1 cellular context compared by ENCODE assay signal in the genomic region with DNA sequence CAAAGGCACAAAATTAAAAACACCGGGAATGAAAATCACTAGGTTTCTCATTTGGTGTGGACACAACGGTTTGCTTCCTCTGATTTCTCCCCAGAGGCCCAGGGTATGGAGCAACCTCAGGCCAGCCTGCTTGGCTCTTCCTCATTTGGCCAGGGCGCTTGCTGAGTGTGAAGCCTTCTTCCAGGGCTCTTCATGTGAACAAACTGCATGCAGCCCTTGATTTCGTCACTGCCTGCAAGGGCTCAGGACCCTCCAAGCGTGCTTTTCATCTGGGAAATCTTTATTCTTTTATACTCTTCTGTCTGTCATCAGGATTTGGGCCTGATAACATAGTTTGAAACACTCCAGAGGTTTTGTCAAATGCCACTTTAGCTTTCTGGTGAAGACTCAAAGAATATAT.
TF ChIP-seq lines count a peak whose summit lies in the region.

No MANE protein-coding gene starts in this region.

TF ChIP-seq in WTC11, 78 proteins besides CTCF, POLR2A, EP300 and RAD21 (continued from another document):
- TF ChIP-seq, protein P1, sequence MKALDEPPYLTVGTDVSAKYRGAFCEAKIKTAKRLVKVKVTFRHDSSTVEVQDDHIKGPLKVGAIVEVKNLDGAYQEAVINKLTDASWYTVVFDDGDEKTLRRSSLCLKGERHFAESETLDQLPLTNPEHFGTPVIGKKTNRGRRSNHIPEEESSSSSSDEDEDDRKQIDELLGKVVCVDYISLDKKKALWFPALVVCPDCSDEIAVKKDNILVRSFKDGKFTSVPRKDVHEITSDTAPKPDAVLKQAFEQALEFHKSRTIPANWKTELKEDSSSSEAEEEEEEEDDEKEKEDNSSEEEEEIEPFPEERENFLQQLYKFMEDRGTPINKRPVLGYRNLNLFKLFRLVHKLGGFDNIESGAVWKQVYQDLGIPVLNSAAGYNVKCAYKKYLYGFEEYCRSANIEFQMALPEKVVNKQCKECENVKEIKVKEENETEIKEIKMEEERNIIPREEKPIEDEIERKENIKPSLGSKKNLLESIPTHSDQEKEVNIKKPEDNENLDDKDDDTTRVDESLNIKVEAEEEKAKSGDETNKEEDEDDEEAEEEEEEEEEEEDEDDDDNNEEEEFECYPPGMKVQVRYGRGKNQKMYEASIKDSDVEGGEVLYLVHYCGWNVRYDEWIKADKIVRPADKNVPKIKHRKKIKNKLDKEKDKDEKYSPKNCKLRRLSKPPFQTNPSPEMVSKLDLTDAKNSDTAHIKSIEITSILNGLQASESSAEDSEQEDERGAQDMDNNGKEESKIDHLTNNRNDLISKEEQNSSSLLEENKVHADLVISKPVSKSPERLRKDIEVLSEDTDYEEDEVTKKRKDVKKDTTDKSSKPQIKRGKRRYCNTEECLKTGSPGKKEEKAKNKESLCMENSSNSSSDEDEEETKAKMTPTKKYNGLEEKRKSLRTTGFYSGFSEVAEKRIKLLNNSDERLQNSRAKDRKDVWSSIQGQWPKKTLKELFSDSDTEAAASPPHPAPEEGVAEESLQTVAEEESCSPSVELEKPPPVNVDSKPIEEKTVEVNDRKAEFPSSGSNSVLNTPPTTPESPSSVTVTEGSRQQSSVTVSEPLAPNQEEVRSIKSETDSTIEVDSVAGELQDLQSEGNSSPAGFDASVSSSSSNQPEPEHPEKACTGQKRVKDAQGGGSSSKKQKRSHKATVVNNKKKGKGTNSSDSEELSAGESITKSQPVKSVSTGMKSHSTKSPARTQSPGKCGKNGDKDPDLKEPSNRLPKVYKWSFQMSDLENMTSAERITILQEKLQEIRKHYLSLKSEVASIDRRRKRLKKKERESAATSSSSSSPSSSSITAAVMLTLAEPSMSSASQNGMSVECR (CRISPR knock-in tag; IDR thresholded peaks at IDR 0.05; ENCODE audit: borderline replicate concordance): no peak
- TF ChIP-seq ETV6 (CRISPR knock-in tag; IDR thresholded peaks at IDR 0.05) (no peak), ZBTB21 (CRISPR knock-in tag; IDR thresholded peaks at IDR 0.05; ENCODE audit: borderline replicate concordance) (no peak), MXD4 (CRISPR knock-in tag; IDR thresholded peaks at IDR 0.05; ENCODE audit: borderline replicate concordance) (no peak)
- TF ChIP-seq, protein P2, sequence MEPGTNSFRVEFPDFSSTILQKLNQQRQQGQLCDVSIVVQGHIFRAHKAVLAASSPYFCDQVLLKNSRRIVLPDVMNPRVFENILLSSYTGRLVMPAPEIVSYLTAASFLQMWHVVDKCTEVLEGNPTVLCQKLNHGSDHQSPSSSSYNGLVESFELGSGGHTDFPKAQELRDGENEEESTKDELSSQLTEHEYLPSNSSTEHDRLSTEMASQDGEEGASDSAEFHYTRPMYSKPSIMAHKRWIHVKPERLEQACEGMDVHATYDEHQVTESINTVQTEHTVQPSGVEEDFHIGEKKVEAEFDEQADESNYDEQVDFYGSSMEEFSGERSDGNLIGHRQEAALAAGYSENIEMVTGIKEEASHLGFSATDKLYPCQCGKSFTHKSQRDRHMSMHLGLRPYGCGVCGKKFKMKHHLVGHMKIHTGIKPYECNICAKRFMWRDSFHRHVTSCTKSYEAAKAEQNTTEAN (CRISPR knock-in tag; IDR thresholded peaks at IDR 0.05): no peak
- TF ChIP-seq, protein P3, sequence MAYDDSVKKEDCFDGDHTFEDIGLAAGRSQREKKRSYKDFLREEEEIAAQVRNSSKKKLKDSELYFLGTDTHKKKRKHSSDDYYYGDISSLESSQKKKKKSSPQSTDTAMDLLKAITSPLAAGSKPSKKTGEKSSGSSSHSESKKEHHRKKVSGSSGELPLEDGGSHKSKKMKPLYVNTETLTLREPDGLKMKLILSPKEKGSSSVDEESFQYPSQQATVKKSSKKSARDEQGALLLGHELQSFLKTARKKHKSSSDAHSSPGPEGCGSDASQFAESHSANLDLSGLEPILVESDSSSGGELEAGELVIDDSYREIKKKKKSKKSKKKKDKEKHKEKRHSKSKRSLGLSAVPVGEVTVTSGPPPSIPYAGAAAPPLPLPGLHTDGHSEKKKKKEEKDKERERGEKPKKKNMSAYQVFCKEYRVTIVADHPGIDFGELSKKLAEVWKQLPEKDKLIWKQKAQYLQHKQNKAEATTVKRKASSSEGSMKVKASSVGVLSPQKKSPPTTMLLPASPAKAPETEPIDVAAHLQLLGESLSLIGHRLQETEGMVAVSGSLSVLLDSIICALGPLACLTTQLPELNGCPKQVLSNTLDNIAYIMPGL (CRISPR knock-in tag; IDR thresholded peaks at IDR 0.05): no peak
